ENCODE assay signal across 30 cellular contexts in the genomic region with DNA sequence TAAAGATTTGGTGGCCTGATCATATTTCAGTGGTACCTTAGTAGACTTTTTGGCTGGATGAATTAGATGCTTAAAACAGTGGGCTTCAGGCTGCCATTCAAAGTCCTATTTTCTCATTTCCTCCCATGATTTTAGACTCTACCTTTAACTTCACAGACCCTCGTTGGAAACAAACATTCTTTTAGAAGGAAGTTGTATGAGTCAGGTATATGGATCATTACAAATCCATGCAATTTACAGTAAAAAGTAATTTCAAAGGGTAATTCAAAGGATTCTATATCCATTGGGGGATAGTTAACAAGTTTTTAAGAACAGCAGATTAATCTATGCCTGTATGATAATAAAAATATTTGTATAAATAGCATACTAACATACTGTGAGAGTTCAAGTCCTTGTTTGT.
DNase-seq lines count a peak whose midpoint lies in the region; ATAC-seq, FAIRE-seq and TF ChIP-seq lines count a peak whose summit lies in the region.
"Had no signal": no experiment of that assay in that cellular context is flagged by ENCODE, and none has a peak within 500 bp of the region (broad histone marks: within the 10 kb centered on the region; RNA-seq: fewer than 3 reads in every experiment).

No MANE protein-coding gene starts in this region.

- intact Hi-C loops in PC-3 (cut with micrococcal nuclease): no loop called here

- no peaks in the 10 kb centered on the region for H3K9me3 ChIP-seq in PC-3 (ENCODE audit: low read length)
- H3K9me3 ChIP-seq: A549, BE2C, BLaER1, Caco-2 had no signal

- H3K36me3 ChIP-seq in PC-3 (ENCODE audit: low read depth, low read length): no peaks in the 10 kb centered on the region
- H3K36me3 ChIP-seq: BE2C; BLaER1; BLaER1 treated with 17β-estradiol and CSF1 and Interleukin-3, amounts not matched to agents 10 nM and 100 nM had no signal

- H3K27me3 ChIP-seq in PC-3 (ENCODE audit: low read length): no peaks in the 10 kb centered on the region
- H3K27me3 ChIP-seq: BE2C; BLaER1; BLaER1 treated with 17β-estradiol and CSF1 and Interleukin-3, amounts not matched to agents 10 nM and 100 nM had no signal

- H3K4me2 ChIP-seq in PC-3 (ENCODE audit: low read length): peak overlapping the region; percentile 13; the same call in 1 of the 2 replicates
- H3K4me2 ChIP-seq: A549; BLaER1; BLaER1 treated with 17β-estradiol and CSF1 and Interleukin-3, amounts not matched to agents 10 nM and 100 nM had no signal

- DNase-seq in D721Med (ENCODE audit: insufficient read length, low spot score) (no peak), PC-3 (peak; percentile 50), HuH-7.5 (ENCODE audit: low spot score) (no peak)
- DNase-seq: 8988T; ACHN; AML-193; BE2C; C1 segment of cervical spinal cord; Caco-2; Calu3; CD4-positive, alpha-beta memory T cell; CD4-positive, alpha-beta T cell; CD4-positive, CD25-positive, alpha-beta regulatory T cell; CD8-positive, alpha-beta memory T cell; CD8-positive, alpha-beta T cell; COR-L47; DMS 273 treated with DMSO at 0.1 percent for 48 hours; DMS153; DMS53; DMS79; DMS79 treated with DMSO at 0.1 percent for 48 hours; DND-41; EL had no signal

- FAIRE-seq in D721Med (lab: Jason Lieb, UNC): peak; percentile 25
- FAIRE-seq: A204.1, A549 had no signal

- H3K4me1 ChIP-seq in PC-3 (ENCODE audit: insufficient read depth, low read length): peaks cover 7% of the 10 kb centered on the region
- H3K4me1 ChIP-seq: A549; BE2C; BLaER1; BLaER1 treated with 17β-estradiol and CSF1 and Interleukin-3, amounts not matched to agents 10 nM and 100 nM; Caco-2 had no signal

- POLR2A ChIA-PET in PC-3 (lab: Charles Lee; ENCODE audit: unreplicated experiment): interaction anchor here (0.6 kb wide), 1 partner anchor 575 kb away, joined by 5 read pairs; no protein-coding TSS in a partner anchor

- H4K20me1 ChIP-seq in PC-3 (ENCODE audit: low read length): no peaks in the 10 kb centered on the region
- H4K20me1 ChIP-seq: BLaER1; BLaER1 treated with 17β-estradiol and CSF1 and Interleukin-3, amounts not matched to agents 10 nM and 100 nM had no signal

- no peaks in the 10 kb centered on the region for H3K79me2 ChIP-seq in PC-3 (ENCODE audit: low read length)

- TF ChIP-seq CTCF in D721Med (IDR thresholded peaks at IDR 0.05; ENCODE audit: insufficient read depth, missing control alignments) (no peak), PC-3 (conservative IDR thresholded peaks at IDR 0.05; ENCODE audit: low read depth, low read length) (no peak)

- H3K4me3 ChIP-seq in PC-3 (ENCODE audit: low read length): no peak overlapping the region
- H3K4me3 ChIP-seq: A549; BLaER1; BLaER1 treated with 17β-estradiol and CSF1 and Interleukin-3, amounts not matched to agents 10 nM and 100 nM had no signal

- peak; percentile 93 for ATAC-seq in PC-3
- no peak for ATAC-seq in HG02610 (IDR thresholded peaks at IDR 0.05; ENCODE audit: unreplicated experiment)
- ATAC-seq: A549; CD8-positive, alpha-beta T cell had no signal

- no peak overlapping the region for H3K9ac ChIP-seq in PC-3 (ENCODE audit: low read length)
- H3K9ac ChIP-seq: BLaER1; BLaER1 treated with 17β-estradiol and CSF1 and Interleukin-3, amounts not matched to agents 10 nM and 100 nM had no signal

- 0 out of 2 replicates have a peak overlapping the region, but pooled peaks have one; percentile 4 for H2AFZ ChIP-seq in PC-3 (ENCODE audit: low read length)

- CTCF ChIA-PET in PC-3 (lab: Charles Lee): no interaction called here

- H3K27ac ChIP-seq in PC-3 (ENCODE audit: low read length): no peak overlapping the region
- H3K27ac ChIP-seq: 22Rv1; A549; BLaER1; BLaER1 treated with 17β-estradiol and CSF1 and Interleukin-3, amounts not matched to agents 10 nM and 100 nM; C4-2B had no signal

- BruUV-seq in PC-3 (replicated peaks; lab: Mats Ljungman, UMichigan): no TSS peak

- H3F3A ChIP-seq in PC-3 (ENCODE audit: low read length, unreplicated experiment): no peaks in the 10 kb centered on the region

- H3K9me2 ChIP-seq in PC-3 (replicated peaks; ENCODE audit: low read length): no peaks in the 10 kb centered on the region
